In the genomic region with DNA sequence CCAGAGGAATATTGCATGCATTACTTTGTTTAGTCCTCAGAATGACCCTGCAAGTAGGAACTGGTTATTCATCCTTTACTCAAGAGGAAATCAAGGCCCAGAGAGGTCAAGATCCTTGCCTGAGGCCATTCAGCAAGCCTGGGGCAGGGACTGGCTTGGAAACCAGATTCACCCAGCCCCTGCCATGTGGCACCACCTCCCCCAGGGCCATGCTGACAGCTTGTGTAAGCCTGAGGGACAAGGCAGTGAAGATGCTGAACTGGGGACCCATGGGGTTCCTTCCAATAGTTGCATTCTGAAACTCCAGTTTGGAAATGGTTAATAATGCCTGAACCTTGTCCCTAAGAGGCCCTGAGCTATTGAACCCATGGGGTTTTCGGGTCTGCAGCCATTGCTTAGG, we compare ENCODE assay signal across 39 cellular contexts. TPM values are rescaled to one million over a fixed set of nuclear protein-coding genes. Genes with fewer than 3 reads are reported as not detected.
"Had no signal": no experiment of that assay in that cellular context is flagged by ENCODE, and none has a peak within 500 bp of the region (broad histone marks: within the 10 kb centered on the region; RNA-seq: fewer than 3 reads in every experiment).

No MANE protein-coding gene starts in this region.

- H3K9me3 Mint-ChIP-seq: activated CD4-positive, alpha-beta memory T cell treated with anti-CD3 and anti-CD28 coated beads, Interleukin-2, amount 10 ng/mL, durations not matched to agents 7 days and 5 days; activated CD4-positive, alpha-beta T cell treated with anti-CD3 and anti-CD28 coated beads, Interleukin-2, amount 10 ng/mL, durations not matched to agents 7 days and 5 days; activated naive CD4-positive, alpha-beta T cell treated with anti-CD3 and anti-CD28 coated beads for 36 hours; activated naive CD4-positive, alpha-beta T cell treated with anti-CD3 and anti-CD28 coated beads, Interleukin-2, amount 50 U/mL, for 72 hours; activated naive CD8-positive, alpha-beta T cell treated with anti-CD3 and anti-CD28 coated beads for 36 hours; activated T-cell treated with anti-CD3 and anti-CD28 coated beads, Interleukin-2, amount 50 U/mL, for 24 hours; activated T-helper 2 cell treated with anti-CD3 and anti-CD28 coated beads, Interferon-gamma antibody, Interleukin-2, Interleukin-4, amounts not matched to agents 10 μg/mL and 5 μg/mL and 100 μg/mL, durations not matched to agents 14 hours and 24 hours and 36 hours; central memory CD8-positive, alpha-beta T cell; T-helper 1 cell treated with Interleukin-12 subunit alpha and Interleukin-12 subunit beta and Interleukin-4 antibody, amounts not matched to agents 30 μg/mL and 1 μg/mL, for 36 hours; T-helper 2 cell treated with Interferon-gamma antibody and Interleukin-4, amounts not matched to agents 5 μg/mL and 100 μg/mL, for 36 hours had no signal

- H3K36me3 ChIP-seq: adrenal gland, brain microvascular endothelial cell, breast epithelium had no signal

- H3K4me3 Mint-ChIP-seq: activated CD4-positive, alpha-beta memory T cell treated with anti-CD3 and anti-CD28 coated beads, Interleukin-2, amount 10 ng/mL, durations not matched to agents 7 days and 5 days; activated CD4-positive, alpha-beta T cell treated with anti-CD3 and anti-CD28 coated beads for 36 hours; activated CD4-positive, alpha-beta T cell treated with anti-CD3 and anti-CD28 coated beads, Interleukin-2, amount 10 ng/mL, durations not matched to agents 7 days and 5 days; activated CD8-positive, alpha-beta memory T cell treated with anti-CD3 and anti-CD28 coated beads, Interleukin-2, amount 10 ng/mL, durations not matched to agents 7 days and 5 days; activated CD8-positive, alpha-beta T cell treated with anti-CD3 and anti-CD28 coated beads, Interleukin-2, amount 10 ng/mL, durations not matched to agents 7 days and 5 days; activated naive CD4-positive, alpha-beta T cell treated with anti-CD3 and anti-CD28 coated beads for 36 hours; activated naive CD8-positive, alpha-beta T cell treated with anti-CD3 and anti-CD28 coated beads for 36 hours; activated T-cell treated with anti-CD3 and anti-CD28 coated beads, Interleukin-2, amount 50 U/mL, for 24 hours; central memory CD8-positive, alpha-beta T cell; T-helper 1 cell treated with Interleukin-12 subunit alpha and Interleukin-12 subunit beta and Interleukin-4 antibody, amounts not matched to agents 30 μg/mL and 1 μg/mL, for 36 hours; T-helper 2 cell treated with Interferon-gamma antibody and Interleukin-4, amounts not matched to agents 5 μg/mL and 100 μg/mL, for 36 hours had no signal

- FAIRE-seq: astrocyte, TTC549 had no signal

- H3K36me3 Mint-ChIP-seq: activated CD8-positive, alpha-beta memory T cell treated with anti-CD3 and anti-CD28 coated beads, Interleukin-2, amount 10 ng/mL, durations not matched to agents 7 days and 5 days; activated naive CD4-positive, alpha-beta T cell treated with anti-CD3 and anti-CD28 coated beads, Interleukin-2, amount 50 U/mL, for 72 hours; activated naive CD8-positive, alpha-beta T cell treated with anti-CD3 and anti-CD28 coated beads for 36 hours had no signal

- DNase-seq: activated CD4-positive, alpha-beta memory T cell treated with anti-CD3 and anti-CD28 coated beads, Interleukin-2, amount 10 ng/mL, durations not matched to agents 7 days and 5 days; activated CD4-positive, alpha-beta T cell treated with anti-CD3 and anti-CD28 coated beads for 1 hour; activated CD4-positive, alpha-beta T cell treated with anti-CD3 and anti-CD28 coated beads for 36 hours; activated CD4-positive, alpha-beta T cell treated with anti-CD3 and anti-CD28 coated beads for 48 hours; activated CD4-positive, alpha-beta T cell treated with anti-CD3 and anti-CD28 coated beads, Interleukin-2, amount 10 ng/mL, durations not matched to agents 7 days and 5 days; activated CD4-positive, alpha-beta T cell treated with anti-CD3 and anti-CD28 coated beads, Interleukin-2, amount 50 U/mL, for 48 hours; activated CD4-positive, CD25-positive, alpha-beta regulatory T cell; activated CD8-positive, alpha-beta memory T cell treated with anti-CD3 and anti-CD28 coated beads for 24 hours; activated CD8-positive, alpha-beta memory T cell treated with anti-CD3 and anti-CD28 coated beads, Interleukin-2, amount 10 ng/mL, durations not matched to agents 7 days and 5 days; activated CD8-positive, alpha-beta memory T cell treated with anti-CD3 and anti-CD28 coated beads, Interleukin-2, amount 50 U/mL, for 48 hours; activated CD8-positive, alpha-beta T cell treated with anti-CD3 and anti-CD28 coated beads, Interleukin-2, amount 10 ng/mL, durations not matched to agents 7 days and 5 days; activated effector memory CD4-positive, alpha-beta T cell treated with Interleukin-2 at 50 U/mL for 16 hours; activated gamma-delta T cell; activated naive CD4-positive, alpha-beta T cell; activated naive CD4-positive, alpha-beta T cell treated with anti-CD3 and anti-CD28 coated beads for 36 hours; activated naive CD4-positive, alpha-beta T cell treated with anti-CD3 and anti-CD28 coated beads, Interleukin-2, amount 50 U/mL, for 16 hours; activated naive CD8-positive, alpha-beta T cell treated with anti-CD3 and anti-CD28 coated beads for 36 hours; activated T-cell treated with anti-CD3 and anti-CD28 coated beads, Interleukin-2, amount 50 U/mL, for 24 hours; activated T-cell treated with anti-CD3 and anti-CD28 coated beads, Interleukin-2, amount 50 U/mL, for 48 hours; adrenal gland; amniotic stem cell; aorta; body of pancreas; brain microvascular endothelial cell; caudate nucleus; cerebellar nuclear complex; T-helper 1 cell; T-helper 2 cell; T-helper 9 cell had no signal

- H3K4me3 ChIP-seq: adrenal gland, body of pancreas, breast epithelium had no signal

- H3K9me3 ChIP-seq: adrenal gland, body of pancreas, breast epithelium had no signal

- H3K27me3 Mint-ChIP-seq: activated CD4-positive, alpha-beta T cell treated with anti-CD3 and anti-CD28 coated beads for 36 hours; activated T-cell treated with anti-CD3 and anti-CD28 coated beads, Interleukin-2, amount 50 U/mL, for 24 hours had no signal

- ATAC-seq: activated CD4-positive, alpha-beta T cell treated with anti-CD3 and anti-CD28 coated beads for 36 hours; activated CD4-positive, CD25-positive, alpha-beta regulatory T cell treated with anti-CD3 and anti-CD28 coated beads, Interleukin-2, amount 50 U/mL, for 24 hours; activated CD8-positive, alpha-beta memory T cell treated with anti-CD3 and anti-CD28 coated beads, Interleukin-2, amount 10 ng/mL, durations not matched to agents 7 days and 5 days; activated CD8-positive, alpha-beta T cell treated with anti-CD3 and anti-CD28 coated beads, Interleukin-2, amount 10 ng/mL, durations not matched to agents 7 days and 5 days; activated naive CD4-positive, alpha-beta T cell treated with anti-CD3 and anti-CD28 coated beads, Interleukin-2, amount 50 U/mL, for 72 hours; body of pancreas had no signal

- H3K27me3 ChIP-seq: adrenal gland, body of pancreas, brain microvascular endothelial cell, breast epithelium had no signal

- H3K27ac Mint-ChIP-seq: activated CD4-positive, alpha-beta memory T cell treated with anti-CD3 and anti-CD28 coated beads, Interleukin-2, amount 10 ng/mL, durations not matched to agents 7 days and 5 days; activated CD4-positive, alpha-beta T cell treated with anti-CD3 and anti-CD28 coated beads for 36 hours; activated CD4-positive, alpha-beta T cell treated with anti-CD3 and anti-CD28 coated beads, Interleukin-2, amount 10 ng/mL, durations not matched to agents 7 days and 5 days; activated CD8-positive, alpha-beta memory T cell treated with anti-CD3 and anti-CD28 coated beads, Interleukin-2, amount 10 ng/mL, durations not matched to agents 7 days and 5 days; activated CD8-positive, alpha-beta T cell treated with anti-CD3 and anti-CD28 coated beads, Interleukin-2, amount 10 ng/mL, durations not matched to agents 7 days and 5 days; activated naive CD4-positive, alpha-beta T cell treated with anti-CD3 and anti-CD28 coated beads for 36 hours; activated naive CD4-positive, alpha-beta T cell treated with anti-CD3 and anti-CD28 coated beads, Interleukin-2, amount 50 U/mL, for 72 hours; activated naive CD8-positive, alpha-beta T cell treated with anti-CD3 and anti-CD28 coated beads for 36 hours; activated T-cell treated with anti-CD3 and anti-CD28 coated beads, Interleukin-2, amount 50 U/mL, for 24 hours; activated T-helper 2 cell treated with anti-CD3 and anti-CD28 coated beads, Interferon-gamma antibody, Interleukin-2, Interleukin-4, amounts not matched to agents 10 μg/mL and 5 μg/mL and 100 μg/mL, durations not matched to agents 14 hours and 24 hours and 36 hours; T-helper 1 cell treated with Interleukin-12 subunit alpha and Interleukin-12 subunit beta and Interleukin-4 antibody, amounts not matched to agents 30 μg/mL and 1 μg/mL, for 36 hours; T-helper 2 cell treated with Interferon-gamma antibody and Interleukin-4, amounts not matched to agents 5 μg/mL and 100 μg/mL, for 36 hours had no signal

- H3K4me1 Mint-ChIP-seq: activated CD4-positive, alpha-beta memory T cell treated with anti-CD3 and anti-CD28 coated beads, Interleukin-2, amount 10 ng/mL, durations not matched to agents 7 days and 5 days; activated CD4-positive, alpha-beta T cell treated with anti-CD3 and anti-CD28 coated beads for 36 hours; activated CD4-positive, alpha-beta T cell treated with anti-CD3 and anti-CD28 coated beads, Interleukin-2, amount 10 ng/mL, durations not matched to agents 7 days and 5 days; activated CD8-positive, alpha-beta memory T cell treated with anti-CD3 and anti-CD28 coated beads, Interleukin-2, amount 10 ng/mL, durations not matched to agents 7 days and 5 days; activated naive CD8-positive, alpha-beta T cell treated with anti-CD3 and anti-CD28 coated beads for 36 hours; central memory CD8-positive, alpha-beta T cell had no signal

- H3K27ac ChIP-seq: body of pancreas, brain microvascular endothelial cell, VCaP had no signal

RNA-seq across cellular contexts. Expression of gene TCF7L1, which starts 24.2 kb away (rescaled TPM):
- total RNA-seq: activated CD4-positive, alpha-beta T cell treated with anti-CD3 and anti-CD28 coated beads, Interleukin-2, amount 10 ng/mL, durations not matched to agents 7 days and 5 days; activated CD8-positive, alpha-beta memory T cell treated with anti-CD3 and anti-CD28 coated beads, Interleukin-2, amount 10 ng/mL, durations not matched to agents 7 days and 5 days; activated CD8-positive, alpha-beta T cell treated with anti-CD3 and anti-CD28 coated beads, Interleukin-2, amount 10 ng/mL, durations not matched to agents 7 days and 5 days had no signal
